21 cellular contexts compared by ENCODE assay signal in the genomic region with DNA sequence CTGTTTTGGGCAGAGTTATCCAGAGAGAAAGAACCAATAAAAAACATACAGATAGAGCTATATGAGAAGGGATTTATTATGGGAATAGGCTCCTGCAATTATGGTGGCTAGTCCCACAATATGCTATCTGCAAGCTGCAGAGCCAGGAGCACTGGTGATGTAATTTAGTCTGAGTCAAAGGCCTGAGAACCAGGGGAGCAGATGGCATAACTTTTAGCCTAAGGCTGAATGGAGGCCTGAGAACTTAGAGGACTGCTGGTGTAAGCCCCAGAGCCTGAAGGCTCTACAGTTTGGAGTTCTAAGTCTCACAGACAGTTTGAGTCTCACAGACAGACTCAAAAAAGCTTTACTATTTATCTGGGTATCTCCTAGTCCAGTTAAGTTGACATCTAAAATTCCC.
DNase-seq lines count a peak whose midpoint lies in the region; ATAC-seq and TF ChIP-seq lines count a peak whose summit lies in the region.
"Had no signal": no experiment of that assay in that cellular context is flagged by ENCODE, and none has a peak within 500 bp of the region (broad histone marks: within the 10 kb centered on the region; RNA-seq: fewer than 3 reads in every experiment).

No MANE protein-coding gene starts in this region.

- H3K9me1 ChIP-seq in IMR-90 (ENCODE audit: insufficient read depth, low read length): no peaks in the 10 kb centered on the region

- no peak overlapping the region for H3K14ac ChIP-seq in IMR-90 (replicated peaks; ENCODE audit: low read depth, low read length)

- no peaks in the 10 kb centered on the region for H3K27me3 Mint-ChIP-seq in CD8-positive, alpha-beta T cell (ENCODE audit: low read depth)
- H3K27me3 Mint-ChIP-seq: activated naive CD8-positive, alpha-beta T cell treated with anti-CD3 and anti-CD28 coated beads, Interleukin-2, amount 10 ng/mL, durations not matched to agents 7 days and 5 days; naive thymus-derived CD8-positive, alpha-beta T cell; stimulated activated naive CD8-positive, alpha-beta T cell treated with anti-CD3 and anti-CD28 coated beads, Interleukin-15, Interleukin-2, amounts not matched to agents 100 ng/mL and 50 ng/mL, for 24 hours had no signal

- no peak overlapping the region for H3K18ac ChIP-seq in IMR-90 (ENCODE audit: low read depth, low read length)

- no peaks in the 10 kb centered on the region for H3K36me3 ChIP-seq in BE2C
- H3K36me3 ChIP-seq in IMR-90 (ENCODE audit: control insufficient read depth, insufficient read depth, low read length): no peaks in the 10 kb centered on the region
- H3K36me3 ChIP-seq in CD8-positive, alpha-beta T cell (ENCODE audit: insufficient read depth, low read length): no peaks in the 10 kb centered on the region
- H3K36me3 ChIP-seq: breast epithelium, heart left ventricle, pancreas, SJSA1, upper lobe of right lung had no signal

- H3K4me3 Mint-ChIP-seq in CD8-positive, alpha-beta T cell: no peak overlapping the region
- H3K4me3 Mint-ChIP-seq: activated naive CD8-positive, alpha-beta T cell treated with anti-CD3 and anti-CD28 coated beads, Interleukin-2, amount 10 ng/mL, durations not matched to agents 7 days and 5 days; naive thymus-derived CD8-positive, alpha-beta T cell; stimulated activated naive CD8-positive, alpha-beta T cell treated with anti-CD3 and anti-CD28 coated beads, Interleukin-15, Interleukin-2, amounts not matched to agents 100 ng/mL and 50 ng/mL, for 24 hours had no signal

- H3K4me1 ChIP-seq in BE2C: peaks cover 36% of the 10 kb centered on the region
- H3K4me1 ChIP-seq in IMR-90 (ENCODE audit: control insufficient read depth, insufficient read depth, low read length): no peaks in the 10 kb centered on the region
- H3K4me1 ChIP-seq in CD8-positive, alpha-beta T cell (ENCODE audit: insufficient read depth, low read length): no peaks in the 10 kb centered on the region
- H3K4me1 ChIP-seq: breast epithelium, pancreas, SJSA1, upper lobe of right lung had no signal

- no peaks in the 10 kb centered on the region for H3K36me3 Mint-ChIP-seq in CD8-positive, alpha-beta T cell
- H3K36me3 Mint-ChIP-seq: activated naive CD8-positive, alpha-beta T cell treated with anti-CD3 and anti-CD28 coated beads, Interleukin-2, amount 10 ng/mL, durations not matched to agents 7 days and 5 days; naive thymus-derived CD8-positive, alpha-beta T cell had no signal

- no peak overlapping the region for H4K5ac ChIP-seq in IMR-90 (ENCODE audit: low read depth, low read length)

- no peak overlapping the region for H3K4ac ChIP-seq in IMR-90 (ENCODE audit: low read depth, low read length)

- ATAC-seq in IMR-90 (ENCODE audit: low read depth): no peak
- ATAC-seq in SK-N-SH treated with all-trans-retinoic acid at 6 μM for 48 hours: peak; percentile 34; the same call in 1 of the 3 replicates
- no peak for ATAC-seq in GM19351 (IDR thresholded peaks at IDR 0.05; ENCODE audit: unreplicated experiment)
- ATAC-seq in HG02610 (IDR thresholded peaks at IDR 0.05; ENCODE audit: unreplicated experiment): no peak
- ATAC-seq in CD8-positive, alpha-beta T cell: no peak
- ATAC-seq: naive thymus-derived CD8-positive, alpha-beta T cell; pancreas; sciatic nerve; upper lobe of right lung had no signal

- CTCF ChIA-PET in IMR-90 (lab: Yijun Ruan, JAX): no interaction called here
- CTCF ChIA-PET in CD8-positive, alpha-beta T cell (lab: Charles Lee): no interaction called here

- BruUV-seq in IMR-90 (replicated peaks; lab: Mats Ljungman, UMichigan): no TSS peak

- H3K79me1 ChIP-seq in IMR-90 (ENCODE audit: low read depth in 1 of 2, low read length in 2 of 2): peaks cover 3 to 7% of the 10 kb centered on the region in 2 experiments; a peak in 3 of 4 replicates

- H4K20me1 ChIP-seq in IMR-90 (ENCODE audit: insufficient read depth, low read length): no peaks in the 10 kb centered on the region

- no peak overlapping the region for H4K91ac ChIP-seq in IMR-90 (ENCODE audit: insufficient read depth, low read depth, low read length)

- TF ChIP-seq CTCF in BE2C (IDR thresholded peaks at IDR 0.05; ENCODE audit: low read depth, low read length): no peak
- TF ChIP-seq CTCF in IMR-90 (conservative IDR thresholded peaks at IDR 0.05; ENCODE audit: low read depth, low read length): no peak
- no peak for TF ChIP-seq CTCF in foreskin fibroblast (IDR thresholded peaks at IDR 0.05; ENCODE audit: low read depth, low read length)
- no peak for TF ChIP-seq CTCF in CD8-positive, alpha-beta T cell (IDR thresholded peaks at IDR 0.05)

- peak; percentile 82 for DNase-seq in BE2C
- DNase-seq in IMR-90: peak; percentile 51
- DNase-seq in foreskin fibroblast: peak; percentile 27 to 76
- no peak for DNase-seq in activated T-cell treated with anti-CD3 and anti-CD28 coated beads, Interleukin-2, amount 50 U/mL, for 48 hours
- DNase-seq in CD8-positive, alpha-beta T cell: no peak
- DNase-seq: activated naive CD8-positive, alpha-beta T cell treated with anti-CD3 and anti-CD28 coated beads, Interleukin-2, amount 10 ng/mL, durations not matched to agents 7 days and 5 days; dorsolateral prefrontal cortex; heart left ventricle; naive thymus-derived CD8-positive, alpha-beta T cell; NCI-H187 treated with DMSO at 0.1 percent for 48 hours; pancreas; stimulated activated CD4-positive, alpha-beta T cell treated with anti-CD3 and anti-CD28 coated beads, Interleukin-1b, Interleukin-23, amount 100 ng/mL, for 48 hours; upper lobe of right lung had no signal

- no peak overlapping the region for H3K27ac Mint-ChIP-seq in CD8-positive, alpha-beta T cell
- H3K27ac Mint-ChIP-seq: activated naive CD8-positive, alpha-beta T cell treated with anti-CD3 and anti-CD28 coated beads, Interleukin-2, amount 10 ng/mL, durations not matched to agents 7 days and 5 days; naive thymus-derived CD8-positive, alpha-beta T cell; stimulated activated naive CD8-positive, alpha-beta T cell treated with anti-CD3 and anti-CD28 coated beads, Interleukin-15, Interleukin-2, amounts not matched to agents 100 ng/mL and 50 ng/mL, for 24 hours had no signal

- no peaks in the 10 kb centered on the region for H3K4me1 Mint-ChIP-seq in CD8-positive, alpha-beta T cell (ENCODE audit: low read depth)
- H3K4me1 Mint-ChIP-seq: activated naive CD8-positive, alpha-beta T cell treated with anti-CD3 and anti-CD28 coated beads, Interleukin-2, amount 10 ng/mL, durations not matched to agents 7 days and 5 days; naive thymus-derived CD8-positive, alpha-beta T cell had no signal

- no peak overlapping the region for H2BK15ac ChIP-seq in IMR-90 (ENCODE audit: low read depth, low read length)

- no peak overlapping the region for H4K8ac ChIP-seq in IMR-90 (ENCODE audit: low read depth in 2 of 2, low read length in 2 of 2)

- POLR2A ChIA-PET in IMR-90 (lab: Charles Lee; ENCODE audit: unreplicated experiment): no interaction called here
- POLR2A ChIA-PET in CD8-positive, alpha-beta T cell (lab: Charles Lee): no interaction called here

- H2AK5ac ChIP-seq in IMR-90 (ENCODE audit: low read depth, low read length): no peak overlapping the region

- no peak overlapping the region for H2BK5ac ChIP-seq in IMR-90 (ENCODE audit: low read depth, low read length, poor library complexity, severe bottlenecking)

- no peak overlapping the region for H2BK120ac ChIP-seq in IMR-90 (ENCODE audit: low read depth, low read length)

- TF ChIP-seq POLR2A in IMR-90 (IDR thresholded peaks at IDR 0.05; ENCODE audit: low read depth, low read length): no peak

- no peak overlapping the region for H2AFZ ChIP-seq in IMR-90 (replicated peaks; ENCODE audit: low read length, poor library complexity)

- intact Hi-C loops in IMR-90 (cut with micrococcal nuclease): no loop called here
- intact Hi-C loops in CD8-positive, alpha-beta T cell (cut with DNase I, micrococcal nuclease): no loop called here

- no peak overlapping the region for H2AK9ac ChIP-seq in IMR-90 (replicated peaks; ENCODE audit: low read depth, low read length, poor library complexity)

- H3K4me2 ChIP-seq in IMR-90 (ENCODE audit: low read depth, low read length): no peak overlapping the region

- H3K9ac ChIP-seq in IMR-90 (ENCODE audit: low read depth, low read length): no peak overlapping the region

- H3K27ac ChIP-seq in IMR-90 (ENCODE audit: insufficient read depth, low read length): no peak overlapping the region
- no peak overlapping the region for H3K27ac ChIP-seq in CD8-positive, alpha-beta T cell (ENCODE audit: low read depth, low read length)
- H3K27ac ChIP-seq: breast epithelium, dorsolateral prefrontal cortex, heart left ventricle, pancreas, SJSA1, upper lobe of right lung had no signal

- dilution Hi-C loops in IMR-90 (cut with HindIII; ENCODE audit: low sequenced_read_pairs, unreplicated experiment): no loop called here

- H3K9me3 ChIP-seq in BE2C: no peaks in the 10 kb centered on the region
- no peaks in the 10 kb centered on the region for H3K9me3 ChIP-seq in IMR-90 (ENCODE audit: control insufficient read depth, insufficient read depth, low read length)
- H3K9me3 ChIP-seq in CD8-positive, alpha-beta T cell (ENCODE audit: low read length): no peaks in the 10 kb centered on the region
- H3K9me3 ChIP-seq: breast epithelium, heart left ventricle, pancreas, SJSA1, upper lobe of right lung had no signal

- H3K56ac ChIP-seq in IMR-90 (ENCODE audit: extremely low read depth, insufficient read depth, low read length): no peak overlapping the region

- H3K27me3 ChIP-seq in BE2C (no peaks in the 10 kb centered on the region), IMR-90 (ENCODE audit: control insufficient read depth, insufficient read depth, low read length) (no peaks in the 10 kb centered on the region)
- H3K27me3 ChIP-seq in CD8-positive, alpha-beta T cell (ENCODE audit: insufficient read depth, low read length): no peaks in the 10 kb centered on the region
- H3K27me3 ChIP-seq: breast epithelium, dorsolateral prefrontal cortex, heart left ventricle, pancreas, SJSA1, upper lobe of right lung had no signal

- in situ Hi-C loops in IMR-90 (cut with MboI; ENCODE audit: low sequenced_read_pairs): no loop called here

- H3K9me3 Mint-ChIP-seq in CD8-positive, alpha-beta T cell: peaks cover 8% of the 10 kb centered on the region

- 0 out of 2 replicates have a peak overlapping the region, but pooled peaks have one; percentile 20 for H3K4me3 ChIP-seq in BE2C (ENCODE audit: low read depth, low read length)
- H3K4me3 ChIP-seq in IMR-90 (ENCODE audit: insufficient read depth, low read depth, low read length): no peak overlapping the region
- no peak overlapping the region for H3K4me3 ChIP-seq in foreskin fibroblast (ENCODE audit: low read depth in 1 of 2, low read length in 2 of 2)
- H3K4me3 ChIP-seq in CD8-positive, alpha-beta T cell (ENCODE audit: low read depth, low read length): no peak overlapping the region
- H3K4me3 ChIP-seq: breast epithelium, dorsolateral prefrontal cortex, heart left ventricle, lung, pancreas, SJSA1, upper lobe of right lung had no signal

- H2BK20ac ChIP-seq in IMR-90 (ENCODE audit: low read depth, low read length): no peak overlapping the region

- H3K23ac ChIP-seq in IMR-90 (ENCODE audit: low read depth, low read length): no peak overlapping the region

- TF ChIP-seq RAD21 in IMR-90 (IDR thresholded peaks at IDR 0.05; ENCODE audit: low read length): no peak

TF ChIP-seq in SK-N-SH treated with all-trans-retinoic acid at 6 μM for 48 hours, 23 proteins besides CTCF, POLR2A, EP300 and RAD21:
- TF ChIP-seq BACH2 (CRISPR knock-in tag; IDR thresholded peaks at IDR 0.05; ENCODE audit: borderline replicate concordance) (no peak), TCF4 (CRISPR knock-in tag; IDR thresholded peaks at IDR 0.05; ENCODE audit: borderline replicate concordance) (peak; percentile 21; the same call in 1 of the 2 replicates)
TF ChIP-seq in SK-N-SH treated with all-trans-retinoic acid at 6 μM for 48 hours: peak in this region for 1.

Comparison
In these comparisons a context has a peak if more than half of its experiments do, and no peak if none do; other contexts are left out.
1. DNase-seq: peak in BE2C (single experiment), IMR-90 (single experiment) and foreskin fibroblast (2 of 2); none in activated T-cell treated with anti-CD3 and anti-CD28 coated beads, Interleukin-2, amount 50 U/mL, for 48 hours (0 of 2) and CD8-positive, alpha-beta T cell (0 of 7).